Comparison of ENCODE assay signal across 1 cellular context in genomic region chr15:64155802-64156651, GRCh38.
TF ChIP-seq lines count a peak whose summit lies in the region.

No MANE protein-coding gene starts in this region.

TF ChIP-seq in HCT116, 20 proteins besides CTCF, POLR2A, EP300 and RAD21:
- no peak for TF ChIP-seq ATF3 (IDR thresholded peaks at IDR 0.05)
- TF ChIP-seq POLR2AphosphoS5 (IDR thresholded peaks at IDR 0.05; ENCODE audit: low read depth, low read length): 0 out of 2 replicates have a peak, but pooled peaks have one; percentile 11
